ENCODE assay signal across 9 cellular contexts in genomic region chr14:106831322-106831720, GRCh38.
A peak's percentile ranks its signal among the peaks of the same experiment; 100 is the strongest.
DNase-seq lines count a peak whose midpoint lies in the region; ATAC-seq, FAIRE-seq and TF ChIP-seq lines count a peak whose summit lies in the region.
"Had no signal": no experiment of that assay in that cellular context is flagged by ENCODE, and none has a peak within 500 bp of the region (broad histone marks: within the 10 kb centered on the region; RNA-seq: fewer than 3 reads in every experiment).

No MANE protein-coding gene starts in this region.

- no peak for FAIRE-seq in kidney (lab: Jason Lieb, UNC)
- FAIRE-seq: colon had no signal

- CTCF ChIA-PET in AG04449 (lab: Yijun Ruan, JAX): no interaction called here

- intact Hi-C loops in lower lobe of right lung (cut with DNase I): no loop called here
- intact Hi-C loops in kidney (cut with DNase I): no loop called here

- H3K4me3 ChIP-seq in AG04449 (ENCODE audit: low read depth, low read length) (no peak overlapping the region), HUES48 (ENCODE audit: low read depth, low read length) (0 out of 2 replicates have a peak overlapping the region, but pooled peaks have one; percentile 40), lower lobe of right lung (no peak overlapping the region), kidney (ENCODE audit: low read length in 2 of 2) (no peak overlapping the region)

- ATAC-seq in GM19438 (IDR thresholded peaks at IDR 0.05; ENCODE audit: low read depth, unreplicated experiment): peak; percentile 44
- ATAC-seq in lower lobe of right lung: peak; percentile 39 to 68

- H3K36me3 ChIP-seq in HUES48 (ENCODE audit: control insufficient read depth, insufficient read depth, low read length) (no peaks in the 10 kb centered on the region), lower lobe of right lung (no peaks in the 10 kb centered on the region), kidney (ENCODE audit: control insufficient read depth in 1 of 2, insufficient read depth in 2 of 2, low read length in 2 of 2) (no peaks in the 10 kb centered on the region)

- H3K27me3 ChIP-seq in HUES48 (ENCODE audit: control insufficient read depth, insufficient read depth, low read length) (no peaks in the 10 kb centered on the region), lower lobe of right lung (ENCODE audit: low read depth) (no peaks in the 10 kb centered on the region)

- H3K9ac ChIP-seq in HUES48 (ENCODE audit: low read depth, low read length) (no peak overlapping the region), kidney (ENCODE audit: low read length in 2 of 2) (no peak overlapping the region)

- H3K9me3 ChIP-seq in HUES48 (ENCODE audit: control insufficient read depth, insufficient read depth, low read length) (peaks cover 94% of the 10 kb centered on the region), lower lobe of right lung (no peaks in the 10 kb centered on the region), kidney (ENCODE audit: control insufficient read depth in 1 of 2, low read length in 2 of 2) (no peaks in the 10 kb centered on the region)

- no peak for DNase-seq in AG04449 (ENCODE audit: low read depth, low spot score)
- peak; percentile 43 for DNase-seq in activated CD8-positive, alpha-beta memory T cell treated with anti-CD3 and anti-CD28 coated beads, Interleukin-2, amount 50 U/mL, for 4 hours
- peak; percentile 65 for DNase-seq in lower lobe of right lung
- DNase-seq in kidney: no peak
- DNase-seq in pons (ENCODE audit: low spot score): no peak
- no peak for DNase-seq in dedifferentiated amniotic fluid mesenchymal stem cell (ENCODE audit: extremely low spot score)

- POLR2A ChIA-PET in AG04449 (lab: Yijun Ruan, JAX): no interaction called here

- TF ChIP-seq CTCF in AG04449 (IDR thresholded peaks at IDR 0.05; ENCODE audit: insufficient read depth, low read length, missing control alignments) (peak; percentile 10), lower lobe of right lung (IDR thresholded peaks at IDR 0.05) (peak; percentile 34), kidney (IDR thresholded peaks at IDR 0.05; ENCODE audit: borderline replicate concordance, extremely low read depth, insufficient read depth) (no peak)

- H3K4me1 ChIP-seq in HUES48 (ENCODE audit: control insufficient read depth, insufficient read depth, low read length): no peaks in the 10 kb centered on the region
- no peaks in the 10 kb centered on the region for H3K4me1 ChIP-seq in lower lobe of right lung
- H3K4me1 ChIP-seq in kidney (ENCODE audit: control insufficient read depth in 1 of 2, insufficient read depth in 1 of 2, low read depth in 1 of 2, low read length in 2 of 2): no peaks in the 10 kb centered on the region

- no peak overlapping the region for H3K27ac ChIP-seq in HUES48 (ENCODE audit: low read depth, low read length)
- H3K27ac ChIP-seq in lower lobe of right lung: no peak overlapping the region
- no peak overlapping the region for H3K27ac ChIP-seq in kidney (ENCODE audit: low read depth in 2 of 2, low read length in 2 of 2)

Comparison
In these comparisons a context has a peak if more than half of its experiments do, and no peak if none do; other contexts are left out.
1. DNase-seq: peak in activated CD8-positive, alpha-beta memory T cell treated with anti-CD3 and anti-CD28 coated beads, Interleukin-2, amount 50 U/mL, for 4 hours (single experiment) and lower lobe of right lung (single experiment); none in AG04449 (single experiment), kidney (single experiment), pons (single experiment) and dedifferentiated amniotic fluid mesenchymal stem cell (single experiment).